9 cellular contexts compared by ENCODE assay signal in genomic region chr6:154448448-154449096, GRCh38.
DNase-seq lines count a peak whose midpoint lies in the region; ATAC-seq, FAIRE-seq and TF ChIP-seq lines count a peak whose summit lies in the region.
"Had no signal": no experiment of that assay in that cellular context is flagged by ENCODE, and none has a peak within 500 bp of the region (broad histone marks: within the 10 kb centered on the region; RNA-seq: fewer than 3 reads in every experiment).

No MANE protein-coding gene starts in this region.

- H3K27me3 Mint-ChIP-seq in MCF 10A (ENCODE audit: insufficient read depth, unreplicated experiment): no peaks in the 10 kb centered on the region

- TF ChIP-seq POLR2A in body of pancreas (IDR thresholded peaks at IDR 0.05) (no peak), HepG2 (IDR thresholded peaks at IDR 0.05; ENCODE audit: insufficient read depth in 1 of 2, low read depth in 2 of 2, low read length in 2 of 2) (no peak)

- no peaks in the 10 kb centered on the region for H3K36me3 Mint-ChIP-seq in MCF 10A (ENCODE audit: insufficient read depth, unreplicated experiment)

- no peak overlapping the region for H3K4me3 Mint-ChIP-seq in MCF 10A (ENCODE audit: unreplicated experiment)

- H3K27ac ChIP-seq in mammary epithelial cell (ENCODE audit: insufficient read depth, low read depth, low read length) (no peak overlapping the region), body of pancreas (peak overlapping the region; percentile 27 to 69 (median 56)), HepG2 (ENCODE audit: extremely low read length, insufficient read depth, low read length) (no peak overlapping the region)
- H3K27ac ChIP-seq: neutrophil had no signal

- TF ChIP-seq RAD21 in HepG2 (CRISPR knock-in tag; IDR thresholded peaks at IDR 0.05): no peak

- H3K4me1 ChIP-seq in mammary epithelial cell (ENCODE audit: insufficient read depth, low read length) (no peaks in the 10 kb centered on the region), body of pancreas (peaks cover 58% of the 10 kb centered on the region), HepG2 (ENCODE audit: insufficient read depth, low read length) (peaks cover 11% of the 10 kb centered on the region)

- H3K36me3 ChIP-seq in mammary epithelial cell (ENCODE audit: insufficient read depth, low read length): no peaks in the 10 kb centered on the region
- peaks cover 0 to 4% of the 10 kb centered on the region in 2 donors for H3K36me3 ChIP-seq in body of pancreas (replicated peaks in 1 of 2; ENCODE audit: insufficient read depth in 1 of 2, low read depth in 2 of 2)
- H3K36me3 ChIP-seq in HepG2 (replicated peaks in 1 of 2; ENCODE audit: control insufficient read depth in 1 of 2, insufficient read depth in 2 of 2, low read length in 2 of 2): peaks cover 10 to 36% of the 10 kb centered on the region in 2 experiments
- H3K36me3 ChIP-seq: neutrophil had no signal

- peak overlapping the region; percentile 25 for H2AFZ ChIP-seq in mammary epithelial cell (ENCODE audit: low read depth, low read length)
- H2AFZ ChIP-seq in HepG2 (ENCODE audit: low read length): no peak overlapping the region

- intact Hi-C loops in mammary epithelial cell (cut with micrococcal nuclease) (no loop called here), MCF 10A (cut with micrococcal nuclease) (no loop called here), body of pancreas (cut with DNase I) (no loop called here), HepG2 (cut with micrococcal nuclease; ENCODE audit: unreplicated experiment) (no loop called here)

- H3K27me3 ChIP-seq in mammary epithelial cell (ENCODE audit: insufficient read depth, low read length) (no peaks in the 10 kb centered on the region), body of pancreas (no peaks in the 10 kb centered on the region), HepG2 (ENCODE audit: control insufficient read depth in 1 of 2, insufficient read depth in 2 of 2, low read length in 2 of 2) (no peaks in the 10 kb centered on the region)
- H3K27me3 ChIP-seq: neutrophil had no signal

- TF ChIP-seq EP300 in HepG2 (IDR thresholded peaks at IDR 0.05; ENCODE audit: low read depth in 2 of 2, low read length in 2 of 2): no peak
- no peak for TF ChIP-seq EP300 in HepG2 (CRISPR knock-in tag; IDR thresholded peaks at IDR 0.05; ENCODE audit: borderline replicate concordance)

- WGBS in mammary epithelial cell (ENCODE audit: low coverage, missing lambda C conversion rate): 24% methylated on average over 11 of the region's 11 CpGs
- 24 to 39% methylated on average over 11 of the region's 11 CpGs for WGBS in body of pancreas, 2 donors
- WGBS in HepG2 (ENCODE audit: low lambda C conversion rate): 97% methylated on average over 11 of the region's 11 CpGs

- peak; percentile 71 for ATAC-seq in body of pancreas
- peak; percentile 88 for ATAC-seq in HepG2
- no peak for ATAC-seq in GM18520 (IDR thresholded peaks at IDR 0.05; ENCODE audit: unreplicated experiment)
- no peak for ATAC-seq in HG03196 (IDR thresholded peaks at IDR 0.05; ENCODE audit: unreplicated experiment)

- TF ChIP-seq CTCF in mammary epithelial cell (conservative IDR thresholded peaks at IDR 0.05 in 1 of 2, IDR thresholded peaks at IDR 0.05 in 1 of 2; ENCODE audit: extremely low read depth in 1 of 2, insufficient read depth in 1 of 2, low read depth in 1 of 2, low read length in 2 of 2) (peak in 1 of 2 donors; percentile 14), MCF 10A (IDR thresholded peaks at IDR 0.05; ENCODE audit: unreplicated experiment) (no peak), body of pancreas (IDR thresholded peaks at IDR 0.05) (peak in 5 of 7 experiments; percentile 7 to 44 (median 28)), HepG2 (CRISPR knock-in tag; IDR thresholded peaks at IDR 0.05) (no peak)

- H4K20me1 ChIP-seq in mammary epithelial cell (ENCODE audit: insufficient read depth, low read length) (no peaks in the 10 kb centered on the region), HepG2 (ENCODE audit: insufficient read depth, low read length) (no peaks in the 10 kb centered on the region)

- H3K79me2 ChIP-seq in mammary epithelial cell (ENCODE audit: insufficient read depth, low read length) (no peaks in the 10 kb centered on the region), HepG2 (ENCODE audit: insufficient read depth, low read length) (peaks cover 50% of the 10 kb centered on the region)

- BruUV-seq in mammary epithelial cell (replicated peaks; lab: Mats Ljungman, UMichigan) (no TSS peak), MCF 10A (replicated peaks; lab: Mats Ljungman, UMichigan) (no TSS peak), HepG2 (replicated peaks; lab: Mats Ljungman, UMichigan) (TSS peak; percentile 15)

- dilution Hi-C loops in mammary epithelial cell (cut with HindIII; ENCODE audit: low sequenced_read_pairs): no loop called here

- no peak for FAIRE-seq in HepG2 (lab: Jason Lieb, UNC)

- H3K4me2 ChIP-seq in mammary epithelial cell (ENCODE audit: insufficient read depth, low read depth, low read length) (no peak overlapping the region), HepG2 (ENCODE audit: low read depth, low read length) (no peak overlapping the region)

- H3K4me1 Mint-ChIP-seq in MCF 10A (ENCODE audit: insufficient read depth, unreplicated experiment): peaks cover 4% of the 10 kb centered on the region

- H3K9ac ChIP-seq in mammary epithelial cell (ENCODE audit: insufficient read depth, low read length) (no peak overlapping the region), HepG2 (ENCODE audit: insufficient read depth, low read depth, low read length) (no peak overlapping the region)

- in situ Hi-C loops in mammary epithelial cell (cut with MboI; ENCODE audit: low sequenced_read_pairs in 2 of 2) (no loop called here), HepG2 (cut with HindIII; ENCODE audit: extremely low pct_ligation_motif_present, low pct_unique_long_range_greater_than_20kb) (no loop called here)

- POLR2A ChIA-PET in MCF 10A (lab: Yijun Ruan, JAX): no interaction called here
- POLR2A ChIA-PET in HepG2 (lab: Yijun Ruan, JAX): interaction anchor here (1.6 kb wide), 1 partner anchor 12 kb away, joined by 4 read pairs; no protein-coding TSS in a partner anchor

- H3K9me3 ChIP-seq in mammary epithelial cell (replicated peaks; ENCODE audit: insufficient read depth, low read length): no peaks in the 10 kb centered on the region
- no peaks in the 10 kb centered on the region for H3K9me3 ChIP-seq in body of pancreas
- no peaks in the 10 kb centered on the region for H3K9me3 ChIP-seq in HepG2 (ENCODE audit: low read length)
- H3K9me3 ChIP-seq: neutrophil had no signal

- H3K4me3 ChIP-seq in mammary epithelial cell (replicated peaks in 1 of 3; ENCODE audit: insufficient read depth in 1 of 3, low read depth in 2 of 3, low read length in 3 of 3): no peak overlapping the region
- H3K4me3 ChIP-seq in body of pancreas: no peak overlapping the region
- H3K4me3 ChIP-seq in HepG2 (replicated peaks in 1 of 3; ENCODE audit: insufficient read depth in 1 of 3, low read depth in 2 of 3, low read length in 3 of 3): no peak overlapping the region

- no peaks in the 10 kb centered on the region for H3K9me3 Mint-ChIP-seq in MCF 10A (ENCODE audit: unreplicated experiment)

- CTCF ChIA-PET in mammary epithelial cell (lab: Charles Lee; ENCODE audit: low non-redundant PET) (no interaction called here), MCF 10A (lab: Yijun Ruan, JAX) (interaction anchor here (0.7 kb wide), 1 partner anchor 284 kb away, joined by 4 read pairs; no protein-coding TSS in a partner anchor), HepG2 (lab: Yijun Ruan, JAX; ENCODE audit: low intra/inter-chr PET ratio, low total read pairs) (no interaction called here)

- no peak overlapping the region for H3K27ac Mint-ChIP-seq in MCF 10A (ENCODE audit: low read depth, unreplicated experiment)

- no peak for DNase-seq in mammary epithelial cell
- DNase-seq in MCF 10A (ENCODE audit: unreplicated experiment): no peak
- DNase-seq in body of pancreas: peak in 3 of 4 donors; percentile 38 to 48 (median 46)
- no peak for DNase-seq in HepG2 (ENCODE audit: low spot score)
- DNase-seq in OCI-M2 (lab: John Stamatoyannopoulos, UW; ENCODE audit: unreplicated experiment): no peak
- DNase-seq in ecto neural progenitor cell (ENCODE audit: low spot score): no peak

TF ChIP-seq in HepG2, 621 proteins besides CTCF, POLR2A, EP300 and RAD21:
- no peak for TF ChIP-seq BCLAF1 (IDR thresholded peaks at IDR 0.05)

Comparison
In these comparisons a context has a peak if more than half of its experiments do, and no peak if none do; other contexts are left out.
1. DNase-seq: peak in body of pancreas (3 of 4); none in mammary epithelial cell (single experiment), MCF 10A (single experiment), HepG2 (single experiment), OCI-M2 (single experiment) and ecto neural progenitor cell (single experiment).
2. H3K27ac ChIP-seq: peak in body of pancreas (4 of 4); none in mammary epithelial cell (single experiment) and HepG2 (single experiment).
3. CTCF ChIP-seq: peak in body of pancreas (5 of 7); none in MCF 10A (single experiment) and HepG2 (single experiment).
4. ATAC-seq: peak in body of pancreas (single experiment) and HepG2 (single experiment); none in GM18520 (single experiment) and HG03196 (single experiment).